In the genomic region with DNA sequence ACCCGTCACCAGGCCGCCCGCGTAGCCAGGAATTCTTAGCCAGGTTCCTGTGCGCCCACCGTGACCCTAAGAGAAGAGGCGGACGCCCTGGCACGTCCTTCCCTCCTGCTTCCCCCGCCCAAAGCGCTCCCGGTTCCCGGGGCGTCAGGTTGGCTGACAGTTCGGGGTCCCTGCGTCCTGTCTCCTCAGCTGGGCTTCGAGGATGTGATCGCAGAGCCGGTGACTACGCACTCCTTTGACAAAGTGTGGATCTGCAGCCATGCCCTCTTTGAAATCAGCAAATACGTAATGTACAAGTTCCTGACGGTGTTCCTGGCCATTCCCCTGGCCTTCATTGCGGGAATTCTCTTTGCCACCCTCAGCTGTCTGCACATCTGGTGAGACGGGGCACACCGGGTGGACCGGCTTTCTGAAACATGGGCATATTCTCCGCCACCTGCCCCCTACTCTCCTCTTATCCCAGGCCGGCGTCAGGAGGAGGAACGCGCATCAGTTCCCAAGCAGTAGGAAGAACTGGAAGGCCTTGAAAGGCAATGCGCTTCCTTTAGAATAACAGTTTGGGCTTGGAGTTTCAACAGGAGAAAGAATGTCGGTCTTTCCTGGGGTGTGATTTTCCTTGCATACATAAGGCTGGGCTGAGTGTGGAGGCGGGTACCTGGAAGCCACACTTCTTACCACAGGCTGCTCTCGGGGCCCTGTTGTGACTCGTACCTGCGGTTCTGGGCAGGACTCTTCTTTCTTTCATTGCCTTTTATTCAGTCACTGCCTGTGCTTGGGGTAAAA, we compare ENCODE assay signal across 8 cellular contexts. TPM values are rescaled to one million over a fixed set of nuclear protein-coding genes. Genes with fewer than 3 reads are reported as not detected.
DNase-seq lines count a peak whose midpoint lies in the region; ATAC-seq lines count a peak whose summit lies in the region.

No MANE protein-coding gene starts in this region.

- no peaks in the 10 kb centered on the region for H3K27me3 ChIP-seq in esophagus (ENCODE audit: control insufficient read depth in 1 of 2, insufficient read depth in 2 of 2, low read length in 2 of 2)

- peaks cover 10% of the 10 kb centered on the region for H3K4me1 Mint-ChIP-seq in activated CD8-positive, alpha-beta T cell treated with anti-CD3 and anti-CD28 coated beads, Interleukin-2, amount 10 ng/mL, durations not matched to agents 7 days and 5 days (ENCODE audit: low read depth)

- no peaks in the 10 kb centered on the region for H3K9me3 ChIP-seq in esophagus (ENCODE audit: control insufficient read depth in 2 of 2, insufficient read depth in 1 of 2, low read depth in 1 of 2, low read length in 1 of 2)

- H3K4me1 ChIP-seq in esophagus (ENCODE audit: control insufficient read depth in 2 of 2, insufficient read depth in 2 of 2, low read length in 1 of 2) = no peaks in the 10 kb centered on the region

- no peaks in the 10 kb centered on the region for H3K36me3 ChIP-seq in esophagus (ENCODE audit: control insufficient read depth in 2 of 2, insufficient read depth in 2 of 2, low read length in 1 of 2)

- ATAC-seq in GM19023 (IDR thresholded peaks at IDR 0.05; ENCODE audit: unreplicated experiment) = peak; percentile 64
- ATAC-seq in HG03159 (IDR thresholded peaks at IDR 0.05; ENCODE audit: unreplicated experiment) = peak; percentile 45
- peak; percentile 77 for ATAC-seq in activated CD8-positive, alpha-beta T cell treated with anti-CD3 and anti-CD28 coated beads, Interleukin-2, amount 10 ng/mL, durations not matched to agents 7 days and 5 days

- no peaks in the 10 kb centered on the region for H3K9me3 Mint-ChIP-seq in activated CD8-positive, alpha-beta T cell treated with anti-CD3 and anti-CD28 coated beads, Interleukin-2, amount 10 ng/mL, durations not matched to agents 7 days and 5 days (ENCODE audit: insufficient read depth)

- POLR2A ChIA-PET in activated CD8-positive, alpha-beta T cell treated with anti-CD3 and anti-CD28 coated beads, Interleukin-2, amount 10 ng/mL, durations not matched to agents 7 days and 5 days (lab: Charles Lee) = no interaction called here

- no peak overlapping the region for H3K27ac Mint-ChIP-seq in activated CD8-positive, alpha-beta T cell treated with anti-CD3 and anti-CD28 coated beads, Interleukin-2, amount 10 ng/mL, durations not matched to agents 7 days and 5 days

- DNase-seq in activated CD8-positive, alpha-beta T cell treated with anti-CD3 and anti-CD28 coated beads, Interleukin-2, amount 10 ng/mL, durations not matched to agents 7 days and 5 days = peak; percentile 52
- peak; percentile 60 for DNase-seq in myocyte (ENCODE audit: low read depth)
- DNase-seq in ureter (ENCODE audit: low spot score) = peak; percentile 70
- no peak for DNase-seq in amniotic stem cell (lab: John Stamatoyannopoulos, UW)
- no peak for DNase-seq in NCI-H524 treated with DMSO at 0.1 percent for 48 hours (lab: John Stamatoyannopoulos, UW)

- H3K4me3 ChIP-seq in esophagus (ENCODE audit: low read depth in 1 of 2, low read length in 2 of 2) = peak overlapping the region; percentile 78 to 80

- peaks cover 57% of the 10 kb centered on the region for H3K27me3 Mint-ChIP-seq in activated CD8-positive, alpha-beta T cell treated with anti-CD3 and anti-CD28 coated beads, Interleukin-2, amount 10 ng/mL, durations not matched to agents 7 days and 5 days (ENCODE audit: low read depth)

- H3K4me3 Mint-ChIP-seq in activated CD8-positive, alpha-beta T cell treated with anti-CD3 and anti-CD28 coated beads, Interleukin-2, amount 10 ng/mL, durations not matched to agents 7 days and 5 days = peak overlapping the region; percentile 47

- WGBS in esophagus, 2 donors = 4 to 6% methylated on average over 33 to 37 of the region's 37 CpGs

- no peaks in the 10 kb centered on the region for H3K36me3 Mint-ChIP-seq in activated CD8-positive, alpha-beta T cell treated with anti-CD3 and anti-CD28 coated beads, Interleukin-2, amount 10 ng/mL, durations not matched to agents 7 days and 5 days (ENCODE audit: low read depth)

- CTCF ChIA-PET in activated CD8-positive, alpha-beta T cell treated with anti-CD3 and anti-CD28 coated beads, Interleukin-2, amount 10 ng/mL, durations not matched to agents 7 days and 5 days (lab: Charles Lee) = no interaction called here

- H3K27ac ChIP-seq in esophagus (ENCODE audit: low read depth in 2 of 2, low read length in 1 of 2) = peak overlapping the region; percentile 92 to 95

RNA-seq across cellular contexts. Expression of a gene that starts 0.7 kb away (rescaled TPM):
- not detected for total RNA-seq in activated CD8-positive, alpha-beta T cell treated with anti-CD3 and anti-CD28 coated beads, Interleukin-2, amount 10 ng/mL, durations not matched to agents 7 days and 5 days
- 10 to 100 TPM; 13.9 to 25.1 TPM for polyA plus RNA-seq in esophagus
- 89.0 and 131 TPM in 2 replicates for total RNA-seq in myocyte
- 206 TPM for polyA plus RNA-seq in myocyte (2012)
- total RNA-seq in ureter = 64.4 TPM

RNA-seq across cellular contexts. Expression of a gene that starts 24.6 kb away (rescaled TPM):
- total RNA-seq in activated CD8-positive, alpha-beta T cell treated with anti-CD3 and anti-CD28 coated beads, Interleukin-2, amount 10 ng/mL, durations not matched to agents 7 days and 5 days = not detected
- 10 to 100 TPM; 16.3 to 57.9 TPM for polyA plus RNA-seq in esophagus
- total RNA-seq in myocyte = 213 and 259 TPM in 2 replicates
- 443 TPM for polyA plus RNA-seq in myocyte (2012)
- 127 TPM for total RNA-seq in ureter

Comparison
In these comparisons a context has a peak if more than half of its experiments do, and no peak if none do; other contexts are left out.
1. DNase-seq: peak in activated CD8-positive, alpha-beta T cell treated with anti-CD3 and anti-CD28 coated beads, Interleukin-2, amount 10 ng/mL, durations not matched to agents 7 days and 5 days (single experiment), myocyte (single experiment) and ureter (single experiment); none in amniotic stem cell (single experiment) and NCI-H524 treated with DMSO at 0.1 percent for 48 hours (single experiment).
2. RNA of a gene that starts 0.7 kb away (total RNA-seq): 89.0 to 131 TPM in myocyte and 64.4 TPM in ureter (single experiment); not detected in activated CD8-positive, alpha-beta T cell treated with anti-CD3 and anti-CD28 coated beads, Interleukin-2, amount 10 ng/mL, durations not matched to agents 7 days and 5 days; every median in the first group is over 10 times any median in the second.
3. RNA of a gene that starts 24.6 kb away (total RNA-seq): 213 to 259 TPM in myocyte and 127 TPM in ureter (single experiment); not detected in activated CD8-positive, alpha-beta T cell treated with anti-CD3 and anti-CD28 coated beads, Interleukin-2, amount 10 ng/mL, durations not matched to agents 7 days and 5 days; every median in the first group is over 100 times any median in the second.
4. Peak in every context shown above with its lines, with median percentiles within 50 percentile points of each other: ATAC-seq.